In the genomic region with DNA sequence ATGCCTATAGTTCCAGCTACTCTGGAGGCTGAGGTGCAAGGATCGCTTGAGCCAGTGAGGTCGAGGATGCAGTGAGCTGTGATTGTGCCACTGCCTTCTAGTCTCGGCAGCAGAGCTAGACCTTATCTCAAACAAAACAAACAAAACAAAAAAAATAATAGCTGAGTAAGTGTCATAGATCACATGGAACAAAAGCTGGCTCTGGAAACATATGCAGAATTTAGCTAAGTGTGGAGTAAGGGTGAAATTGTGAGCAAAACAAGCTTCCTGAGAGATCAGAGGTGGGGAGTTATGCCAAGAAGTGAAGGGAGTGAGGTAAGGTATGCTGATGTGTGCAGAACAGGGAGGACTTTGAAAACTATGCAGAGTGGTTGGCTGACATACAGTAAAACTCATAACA, we compare ENCODE assay signal across 12 cellular contexts. TPM values are rescaled to one million over a fixed set of nuclear protein-coding genes. Genes with fewer than 3 reads are reported as not detected.
DNase-seq lines count a peak whose midpoint lies in the region; ATAC-seq and TF ChIP-seq lines count a peak whose summit lies in the region.
"Had no signal": no experiment of that assay in that cellular context is flagged by ENCODE, and none has a peak within 500 bp of the region (broad histone marks: within the 10 kb centered on the region; RNA-seq: fewer than 3 reads in every experiment).

No MANE protein-coding gene starts in this region.

- H3K4me1 Mint-ChIP-seq in dendritic cell treated with granulocyte-macrophage colony-stimulating factor and Interleukin-4, amounts not matched to agents 40 ng/mL and 50 ng/mL, for 4 days (ENCODE audit: low read depth), result peaks cover 37% of the 10 kb centered on the region
- H3K4me1 Mint-ChIP-seq in GM23338, result no peaks in the 10 kb centered on the region; the same call in 2 of the 3 replicates

- H3K27me3 Mint-ChIP-seq in dendritic cell treated with granulocyte-macrophage colony-stimulating factor and Interleukin-4, amounts not matched to agents 40 ng/mL and 50 ng/mL, for 4 days, result no peaks in the 10 kb centered on the region
- peaks cover 4% of the 10 kb centered on the region for H3K27me3 Mint-ChIP-seq in GM23338 (ENCODE audit: insufficient read depth, low read depth, poor library complexity)
- H3K27me3 Mint-ChIP-seq: effector memory CD8-positive, alpha-beta T cell had no signal

- no peak overlapping the region for H3K4ac ChIP-seq in mesenchymal stem cell (ENCODE audit: low read depth in 1 of 2, low read length in 2 of 2)

- intact Hi-C loops in right cardiac atrium (cut with DNase I), result no loop called here
- intact Hi-C loops in cardiac septum (cut with DNase I), result no loop called here
- intact Hi-C loops in dendritic cell treated with granulocyte-macrophage colony-stimulating factor and Interleukin-4, amounts not matched to agents 40 ng/mL and 50 ng/mL, for 4 days (cut with micrococcal nuclease), result loop anchor here (5.0 to 10.0 kb wide), 2 partner anchors 76 to 138 kb away; no protein-coding TSS in a partner anchor

- H3K9me3 Mint-ChIP-seq in dendritic cell treated with granulocyte-macrophage colony-stimulating factor and Interleukin-4, amounts not matched to agents 40 ng/mL and 50 ng/mL, for 4 days, result no peaks in the 10 kb centered on the region
- H3K9me3 Mint-ChIP-seq in GM23338, result no peaks in the 10 kb centered on the region; the same call in 2 of the 3 replicates
- H3K9me3 Mint-ChIP-seq: effector memory CD8-positive, alpha-beta T cell had no signal

- no peak overlapping the region for H2BK12ac ChIP-seq in mesenchymal stem cell (ENCODE audit: low read length in 2 of 2)

- ATAC-seq in right cardiac atrium (peak; percentile 60 to 75), HG03354 (IDR thresholded peaks at IDR 0.05; ENCODE audit: poor library complexity, severe bottlenecking, unreplicated experiment) (no peak), GM23338 (no peak)
- ATAC-seq: effector memory CD8-positive, alpha-beta T cell had no signal

- peak overlapping the region; percentile 39 for H3K27ac Mint-ChIP-seq in dendritic cell treated with granulocyte-macrophage colony-stimulating factor and Interleukin-4, amounts not matched to agents 40 ng/mL and 50 ng/mL, for 4 days
- H3K27ac Mint-ChIP-seq in GM23338, result no peak overlapping the region
- H3K27ac Mint-ChIP-seq: effector memory CD8-positive, alpha-beta T cell had no signal

- H3K9me3 ChIP-seq in right cardiac atrium (ENCODE audit: control insufficient read depth, low read length) (no peaks in the 10 kb centered on the region), mesenchymal stem cell (ENCODE audit: control insufficient read depth, low read length) (no peaks in the 10 kb centered on the region)
- H3K9me3 ChIP-seq: transverse colon had no signal

- DNase-seq in right cardiac atrium (no peak), cardiac septum (ENCODE audit: low spot score) (no peak), mesenchymal stem cell (peak; percentile 53), NCI-H2227 treated with DMSO at 0.1 percent for 48 hours (lab: John Stamatoyannopoulos, UW) (no peak), iPS-NIHi11 (ENCODE audit: low spot score) (no peak), GM23338 (ENCODE audit: low spot score) (no peak)
- DNase-seq: effector memory CD8-positive, alpha-beta T cell; NCI-H1105; NCI-H748 treated with DMSO at 0.1 percent for 48 hours; transverse colon had no signal

- H3K36me3 ChIP-seq in mesenchymal stem cell (ENCODE audit: control insufficient read depth in 1 of 2, insufficient read depth in 2 of 2, low read depth in 1 of 2, low read length in 2 of 2) (no peaks in the 10 kb centered on the region), GM23338 (ENCODE audit: insufficient read depth) (no peaks in the 10 kb centered on the region)
- H3K36me3 ChIP-seq: transverse colon had no signal

- no peaks in the 10 kb centered on the region for H3F3A ChIP-seq in GM23338 (replicated peaks; ENCODE audit: low read depth)

- H2AK5ac ChIP-seq in mesenchymal stem cell (ENCODE audit: low read length, severe bottlenecking), result no peak overlapping the region

- H3K36me3 Mint-ChIP-seq in dendritic cell treated with granulocyte-macrophage colony-stimulating factor and Interleukin-4, amounts not matched to agents 40 ng/mL and 50 ng/mL, for 4 days (ENCODE audit: low read depth), result no peaks in the 10 kb centered on the region
- H3K36me3 Mint-ChIP-seq in GM23338 (ENCODE audit: low read depth), result no peaks in the 10 kb centered on the region

- H3K4me1 ChIP-seq in right cardiac atrium (ENCODE audit: control insufficient read depth, insufficient read depth, low read length) (peaks cover 3% of the 10 kb centered on the region), mesenchymal stem cell (ENCODE audit: control insufficient read depth, insufficient read depth, low read depth, low read length) (peaks cover 8% of the 10 kb centered on the region), GM23338 (ENCODE audit: insufficient read depth) (no peaks in the 10 kb centered on the region)

- H4K20me1 ChIP-seq in GM23338 (replicated peaks; ENCODE audit: insufficient read depth), result no peaks in the 10 kb centered on the region

- H4K8ac ChIP-seq in mesenchymal stem cell (ENCODE audit: low read length), result no peak overlapping the region

- no peak overlapping the region for H3K14ac ChIP-seq in mesenchymal stem cell (ENCODE audit: low read length in 2 of 2)

- H3K4me2 ChIP-seq in mesenchymal stem cell (ENCODE audit: low read length, poor library complexity, severe bottlenecking), result no peak overlapping the region
- H3K4me2 ChIP-seq in GM23338, result no peak overlapping the region

- 48% methylated on average over 3 of the region's 3 CpGs for WGBS in right cardiac atrium
- whole genome bisulfite sequencing in mesenchymal stem cell, result 69% methylated on average over 2 of the region's 3 CpGs

- H3K4me3 ChIP-seq in right cardiac atrium (ENCODE audit: low read length) (no peak overlapping the region), mesenchymal stem cell (ENCODE audit: insufficient read depth in 1 of 2, low read depth in 1 of 2, low read length in 2 of 2) (no peak overlapping the region), GM23338 (no peak overlapping the region)
- H3K4me3 ChIP-seq: transverse colon had no signal

- H3K27me3 ChIP-seq in right cardiac atrium (ENCODE audit: control insufficient read depth, insufficient read depth) (no peaks in the 10 kb centered on the region), mesenchymal stem cell (ENCODE audit: control insufficient read depth in 1 of 2, insufficient read depth in 1 of 2, low read length in 2 of 2) (no peaks in the 10 kb centered on the region), GM23338 (ENCODE audit: insufficient read depth) (no peaks in the 10 kb centered on the region)
- H3K27me3 ChIP-seq: transverse colon had no signal

- H2AFZ ChIP-seq in mesenchymal stem cell (ENCODE audit: low read depth, low read length), result no peak overlapping the region
- H2AFZ ChIP-seq in GM23338, result no peak overlapping the region

- H3K4me3 Mint-ChIP-seq in dendritic cell treated with granulocyte-macrophage colony-stimulating factor and Interleukin-4, amounts not matched to agents 40 ng/mL and 50 ng/mL, for 4 days, result no peak overlapping the region
- no peak overlapping the region for H3K4me3 Mint-ChIP-seq in GM23338
- H3K4me3 Mint-ChIP-seq: effector memory CD8-positive, alpha-beta T cell had no signal

- H3K9ac ChIP-seq in mesenchymal stem cell (ENCODE audit: low read length), result no peak overlapping the region

- no peak overlapping the region for H2BK15ac ChIP-seq in mesenchymal stem cell (ENCODE audit: low read depth, poor library complexity, severe bottlenecking)

- no peak for TF ChIP-seq CTCF in GM23338 (conservative IDR thresholded peaks at IDR 0.05; ENCODE audit: low read depth in 2 of 2)

- no peaks in the 10 kb centered on the region; the same call in 1 of the 2 replicates for H3K9me2 ChIP-seq in GM23338 (ENCODE audit: insufficient read depth)

- H3K23ac ChIP-seq in mesenchymal stem cell (ENCODE audit: low read length in 2 of 2), result no peak overlapping the region

- H3K79me2 ChIP-seq in GM23338 (replicated peaks; ENCODE audit: insufficient read depth), result no peaks in the 10 kb centered on the region

- H2BK120ac ChIP-seq in mesenchymal stem cell (ENCODE audit: low read depth, low read length), result no peak overlapping the region

- no peak overlapping the region for H3K18ac ChIP-seq in mesenchymal stem cell (ENCODE audit: low read depth in 1 of 2, low read length in 2 of 2)

- H2BK5ac ChIP-seq in mesenchymal stem cell (ENCODE audit: low read depth, low read length, poor library complexity, severe bottlenecking), result no peak overlapping the region

- H4K91ac ChIP-seq in mesenchymal stem cell (ENCODE audit: low read length), result no peak overlapping the region

- H3K27ac ChIP-seq in right cardiac atrium (ENCODE audit: low read length), result no peak overlapping the region
- no peak overlapping the region for H3K27ac ChIP-seq in mesenchymal stem cell (ENCODE audit: low read length, poor library complexity, severe bottlenecking)
- no peak overlapping the region for H3K27ac ChIP-seq in GM23338 (ENCODE audit: low read depth)
- H3K27ac ChIP-seq: transverse colon had no signal

- no peaks in the 10 kb centered on the region for H3K79me1 ChIP-seq in mesenchymal stem cell (replicated peaks; ENCODE audit: low read length, poor library complexity, severe bottlenecking)

TF ChIP-seq in GM23338, 12 proteins besides CTCF, POLR2A, EP300 and RAD21 (continues in another document):
- TF ChIP-seq EZH2phosphoT487 (IDR thresholded peaks at IDR 0.05; ENCODE audit: unreplicated experiment), result no peak

RNA-seq across cellular contexts. Expression of gene SGK1, which starts 18.7 kb away (rescaled TPM):
- total RNA-seq in right cardiac atrium (10 to 100 TPM; 21.7 to 55.3 (median 36.7) TPM), cardiac septum (79.2 TPM)
- polyA plus RNA-seq in right cardiac atrium (42.0 TPM), GM23338 (2016; fragmentation: Nextera tagmentation; extraction: Ambion mirVana) (15.0 and 16.3 TPM in 2 replicates)
- polyA plus RNA-seq in mesenchymal stem cell (2013, experiment 1 of 2), result 54.2 TPM
- polyA plus RNA-seq in mesenchymal stem cell (2013, experiment 2 of 2), result 54.0 TPM
- total RNA-seq in GM23338 (2014; rRNA removed; shearing (Covaris generic)), result 34.2 and 37.2 TPM in 2 replicates

Comparison
In these comparisons a context has a peak if more than half of its experiments do, and no peak if none do; other contexts are left out.
1. ATAC-seq: peak in right cardiac atrium (2 of 2); none in HG03354 (single experiment) and GM23338 (single experiment).